ENCODE assay signal across 24 cellular contexts in genomic region chr11:19393119-19393518, GRCh38.
A peak's percentile ranks its signal among the peaks of the same experiment; 100 is the strongest.
DNase-seq lines count a peak whose midpoint lies in the region; ATAC-seq and TF ChIP-seq lines count a peak whose summit lies in the region.
"Had no signal": no experiment of that assay in that cellular context is flagged by ENCODE, and none has a peak within 500 bp of the region (broad histone marks: within the 10 kb centered on the region; RNA-seq: fewer than 3 reads in every experiment).

No MANE protein-coding gene starts in this region.

- H3K79me1 ChIP-seq in mesendoderm (ENCODE audit: low read length): no peaks in the 10 kb centered on the region

- H3K4me1 ChIP-seq in right atrium auricular region (no peaks in the 10 kb centered on the region), mesendoderm (ENCODE audit: control insufficient read depth, low read depth, low read length) (peaks cover 6% of the 10 kb centered on the region)
- H3K4me1 ChIP-seq: BE2C, HAP-1 had no signal

- H2BK15ac ChIP-seq in mesendoderm (replicated peaks; ENCODE audit: low read depth): no peak overlapping the region

- no peak overlapping the region for H3K4me3 Mint-ChIP-seq in stimulated activated naive B cell treated with anti-CD40 and anti-IgM and Interleukin-4, amounts not matched to agents 10 μg/mL and 1 μg/mL and 100 μg/mL, for 72 hours
- H3K4me3 Mint-ChIP-seq: CD14-positive monocyte; CD4-positive, alpha-beta T cell; CD8-positive, alpha-beta memory T cell; HFFc6 had no signal

- no CpG with 5 or more reads among the region's 1 CpG for WGBS in mesendoderm (ENCODE audit: extremely low coverage, insufficient coverage, low lambda C conversion rate)

- no peaks in the 10 kb centered on the region for H3K79me2 ChIP-seq in mesendoderm (ENCODE audit: control insufficient read depth, insufficient read depth, low read length)

- no peak for TF ChIP-seq CTCF in right atrium auricular region (IDR thresholded peaks at IDR 0.05)
- TF ChIP-seq CTCF in coronary artery (IDR thresholded peaks at IDR 0.05): no peak

- H3K4me3 ChIP-seq in right atrium auricular region (no peak overlapping the region), coronary artery (no peak overlapping the region), mesendoderm (ENCODE audit: low read length) (no peak overlapping the region)
- H3K4me3 ChIP-seq: BLaER1 treated with 17β-estradiol and CSF1 and Interleukin-3, amounts not matched to agents 10 nM and 100 nM; HAP-1 had no signal

- H3K9ac ChIP-seq in mesendoderm (ENCODE audit: low read length): no peak overlapping the region
- H3K9ac ChIP-seq: BLaER1 treated with 17β-estradiol and CSF1 and Interleukin-3, amounts not matched to agents 10 nM and 100 nM had no signal

- no peaks in the 10 kb centered on the region for H3K9me3 ChIP-seq in right atrium auricular region
- H3K9me3 ChIP-seq: BE2C, HAP-1 had no signal

- peaks cover 4 to 6% of the 10 kb centered on the region in 2 donors for H3K9me3 Mint-ChIP-seq in stimulated activated naive B cell treated with anti-CD40 and anti-IgM and Interleukin-4, amounts not matched to agents 10 μg/mL and 1 μg/mL and 100 μg/mL, for 72 hours
- H3K9me3 Mint-ChIP-seq: CD4-positive, alpha-beta T cell had no signal

- no peak overlapping the region for H4K8ac ChIP-seq in mesendoderm (ENCODE audit: low read depth, low read length)

- DNase-seq in right atrium auricular region (ENCODE audit: low spot score) (peak; percentile 38), Right ventricle myocardium superior (no peak), coronary artery (ENCODE audit: low spot score) (peak; percentile 28), mesendoderm (peak; percentile 77), SHP77 (lab: John Stamatoyannopoulos, UW) (no peak)
- DNase-seq in stimulated activated naive B cell treated with anti-CD40 and anti-IgM and Interleukin-4, amounts not matched to agents 10 μg/mL and 1 μg/mL and 100 μg/mL, for 72 hours: no peak
- DNase-seq in stimulated activated CD8-positive, alpha-beta memory T cell treated with anti-CD3 and anti-CD28 coated beads, Interleukin-4, amount 100 ng/mL, for 48 hours: no peak
- DNase-seq in activated T-cell treated with anti-CD3 and anti-CD28 coated beads, Interleukin-2, amount 50 U/mL, for 1 hour: no peak
- DNase-seq: ACHN; AML-193; BE2C; Calu3; CD4-positive, alpha-beta T cell; CD8-positive, alpha-beta memory T cell; COR-L47; DMS53; DMS79 treated with DMSO at 0.1 percent for 48 hours; GF-D8; GOT3; HFFc6 had no signal

- H3K27ac Mint-ChIP-seq in stimulated activated naive B cell treated with anti-CD40 and anti-IgM and Interleukin-4, amounts not matched to agents 10 μg/mL and 1 μg/mL and 100 μg/mL, for 72 hours: no peak overlapping the region
- H3K27ac Mint-ChIP-seq: CD14-positive monocyte; CD4-positive, alpha-beta T cell; CD8-positive, alpha-beta memory T cell; HFFc6 had no signal

- H3K36me3 ChIP-seq in right atrium auricular region: no peaks in the 10 kb centered on the region
- H3K36me3 ChIP-seq in mesendoderm (ENCODE audit: control insufficient read depth, insufficient read depth, low read length): no peaks in the 10 kb centered on the region
- H3K36me3 ChIP-seq: BE2C; BLaER1 treated with 17β-estradiol and CSF1 and Interleukin-3, amounts not matched to agents 10 nM and 100 nM; HAP-1 had no signal

- H2AK5ac ChIP-seq in mesendoderm (ENCODE audit: low read length): no peak overlapping the region

- H3K4me1 Mint-ChIP-seq in stimulated activated naive B cell treated with anti-CD40 and anti-IgM and Interleukin-4, amounts not matched to agents 10 μg/mL and 1 μg/mL and 100 μg/mL, for 72 hours: peaks cover 0 to 3% of the 10 kb centered on the region in 2 donors
- H3K4me1 Mint-ChIP-seq: CD14-positive monocyte had no signal

- peaks cover 0 to 4% of the 10 kb centered on the region in 2 donors for H3K36me3 Mint-ChIP-seq in stimulated activated naive B cell treated with anti-CD40 and anti-IgM and Interleukin-4, amounts not matched to agents 10 μg/mL and 1 μg/mL and 100 μg/mL, for 72 hours
- H3K36me3 Mint-ChIP-seq: CD14-positive monocyte; CD8-positive, alpha-beta memory T cell had no signal

- no peaks in the 10 kb centered on the region for H3K27me3 ChIP-seq in right atrium auricular region
- H3K27me3 ChIP-seq in mesendoderm (ENCODE audit: insufficient read depth, low read length, poor library complexity): no peaks in the 10 kb centered on the region
- H3K27me3 ChIP-seq: BE2C; BLaER1 treated with 17β-estradiol and CSF1 and Interleukin-3, amounts not matched to agents 10 nM and 100 nM had no signal

- H3K56ac ChIP-seq in mesendoderm (ENCODE audit: low read length): no peak overlapping the region

- no peak overlapping the region for H3K4me2 ChIP-seq in mesendoderm (ENCODE audit: low read length)

- intact Hi-C loops in Right ventricle myocardium superior (cut with DNase I): no loop called here

- no peak for ATAC-seq in Right ventricle myocardium superior (ENCODE audit: poor library complexity)
- ATAC-seq in stimulated activated naive B cell treated with anti-CD40 and anti-IgM and Interleukin-4, amounts not matched to agents 10 μg/mL and 1 μg/mL and 100 μg/mL, for 72 hours (replicated peaks): no peak

- H2BK5ac ChIP-seq in mesendoderm (ENCODE audit: low read length): no peak overlapping the region

- no peak overlapping the region for H3K4ac ChIP-seq in mesendoderm (ENCODE audit: low read depth, low read length)

- no peak overlapping the region for H4K5ac ChIP-seq in mesendoderm (ENCODE audit: low read length)

- no peak overlapping the region for H3K18ac ChIP-seq in mesendoderm (ENCODE audit: low read length)

- H3K27me3 Mint-ChIP-seq in stimulated activated naive B cell treated with anti-CD40 and anti-IgM and Interleukin-4, amounts not matched to agents 10 μg/mL and 1 μg/mL and 100 μg/mL, for 72 hours: peaks cover 16 to 17% of the 10 kb centered on the region in 2 donors

- no peak overlapping the region for H3K27ac ChIP-seq in right atrium auricular region
- H3K27ac ChIP-seq in coronary artery: no peak overlapping the region
- H3K27ac ChIP-seq in mesendoderm (ENCODE audit: low read depth, low read length): no peak overlapping the region
- H3K27ac ChIP-seq: 22Rv1; BLaER1 treated with 17β-estradiol and CSF1 and Interleukin-3, amounts not matched to agents 10 nM and 100 nM had no signal

- H3K23ac ChIP-seq in mesendoderm (ENCODE audit: low read length): no peak overlapping the region

- no peak overlapping the region for H2BK120ac ChIP-seq in mesendoderm (ENCODE audit: low read depth, low read length)

Comparison
In these comparisons a context has a peak if more than half of its experiments do, and no peak if none do; other contexts are left out.
1. DNase-seq: peak in right atrium auricular region (single experiment), coronary artery (single experiment) and mesendoderm (single experiment); none in Right ventricle myocardium superior (single experiment), stimulated activated naive B cell treated with anti-CD40 and anti-IgM and Interleukin-4, amounts not matched to agents 10 μg/mL and 1 μg/mL and 100 μg/mL, for 72 hours (single experiment), SHP77 (0 of 2), stimulated activated CD8-positive, alpha-beta memory T cell treated with anti-CD3 and anti-CD28 coated beads, Interleukin-4, amount 100 ng/mL, for 48 hours (single experiment) and activated T-cell treated with anti-CD3 and anti-CD28 coated beads, Interleukin-2, amount 50 U/mL, for 1 hour (single experiment).